8 cellular contexts compared by ENCODE assay signal in genomic region chr11:2400761-2401435, GRCh38. TPM values are rescaled to one million over a fixed set of nuclear protein-coding genes. Genes with fewer than 3 reads are reported as not detected.
A peak's percentile ranks its signal among the peaks of the same experiment; 100 is the strongest.
DNase-seq lines count a peak whose midpoint lies in the region; ATAC-seq and TF ChIP-seq lines count a peak whose summit lies in the region.

No MANE protein-coding gene starts in this region.

- DNase-seq in tibial nerve (ENCODE audit: low spot score in 2 of 2) (no peak), G401 (ENCODE audit: low spot score) (no peak), HEK293T (ENCODE audit: extremely low spot score) (no peak)

- no peak for TF ChIP-seq EP300 in tibial nerve (IDR thresholded peaks at IDR 0.05)

- POLR2A ChIA-PET in HEK293T (lab: Yijun Ruan, JAX), result interaction anchor here (1.0 to 4.5 kb wide), 10 partner anchors 8 to 132 kb away, joined by 3 to 30 read pairs (median 6); no protein-coding TSS in a partner anchor

- CTCF ChIA-PET in HEK293T (lab: Yijun Ruan, JAX), result interaction anchor here (0.5 to 2.9 kb wide), 6 partner anchors 8 to 207 kb away, joined by 3 to 27 read pairs (median 4); no protein-coding TSS in a partner anchor

- WGBS in tibial nerve, 2 donors, result 0 to 1% methylated on average over 27 to 32 of the region's 55 CpGs

- TF ChIP-seq CTCF in C4-2B (conservative IDR thresholded peaks at IDR 0.05), result no peak
- no peak for TF ChIP-seq CTCF in tibial nerve (IDR thresholded peaks at IDR 0.05)

- H3K27ac ChIP-seq in C4-2B (peak overlapping the region; percentile 89), angular gyrus (ENCODE audit: low read depth, low read length) (peak overlapping the region; percentile 67), layer of hippocampus (ENCODE audit: low read depth, low read length) (peak overlapping the region; percentile 87), tibial nerve (peak overlapping the region; percentile 37 to 96 (median 90))

- in situ Hi-C loops in G401 (cut with HindIII; ENCODE audit: low sequenced_read_pairs), result no loop called here

- H3K4me1 ChIP-seq in tibial nerve, result peaks cover 0 to 36% (median 24%) of the 10 kb centered on the region in 4 donors

- ATAC-seq in HG02970 (IDR thresholded peaks at IDR 0.05; ENCODE audit: low FRiP score, unreplicated experiment) (peak; percentile 12), HG02981 (IDR thresholded peaks at IDR 0.05; ENCODE audit: unreplicated experiment) (no peak)

- no peak for TF ChIP-seq POLR2A in tibial nerve (IDR thresholded peaks at IDR 0.05)

- H3K36me3 ChIP-seq in tibial nerve, result peaks cover 0 to 72% (median 13%) of the 10 kb centered on the region in 3 donors

- H3K27me3 ChIP-seq in layer of hippocampus (ENCODE audit: control insufficient read depth, insufficient read depth, low read length) (no peaks in the 10 kb centered on the region), tibial nerve (no peaks in the 10 kb centered on the region)

- no peaks in the 10 kb centered on the region for H3K9me3 ChIP-seq in tibial nerve

- H3K4me3 ChIP-seq in tibial nerve, result peak overlapping the region; percentile 64 to 100 (median 72)

TF ChIP-seq in HEK293T, 16 proteins besides CTCF, POLR2A, EP300 and RAD21:
- TF ChIP-seq ELF4 (IDR thresholded peaks at IDR 0.05) (no peak), LEF1 (IDR thresholded peaks at IDR 0.05; ENCODE audit: borderline replicate concordance) (no peak), CTBP1 (IDR thresholded peaks at IDR 0.05; ENCODE audit: borderline replicate concordance) (no peak), FOXM1 (IDR thresholded peaks at IDR 0.05; ENCODE audit: borderline replicate concordance) (no peak), ZNF384 (IDR thresholded peaks at IDR 0.05) (no peak), SUZ12 (IDR thresholded peaks at IDR 0.05) (no peak), TARDBP (IDR thresholded peaks at IDR 0.05) (no peak), PKNOX1 (IDR thresholded peaks at IDR 0.05) (no peak), FOXA1 (IDR thresholded peaks at IDR 0.05) (no peak), FOXK2 (IDR thresholded peaks at IDR 0.05) (no peak), HDGF (IDR thresholded peaks at IDR 0.05; ENCODE audit: borderline replicate concordance) (no peak), L3MBTL2 (conservative IDR thresholded peaks at IDR 0.05) (no peak), BHLHE40 (IDR thresholded peaks at IDR 0.05; ENCODE audit: borderline replicate concordance) (no peak), NFRKB (IDR thresholded peaks at IDR 0.05) (no peak), ARNT (IDR thresholded peaks at IDR 0.05) (no peak), SP1 (IDR thresholded peaks at IDR 0.05) (no peak)
TF ChIP-seq in HEK293T: peak in this region for 0.

RNA-seq across cellular contexts. Expression of gene TSSC4, which starts 0.3 kb away (rescaled TPM):
- total RNA-seq in tibial nerve, result 10 to 100 TPM; 44.8 to 54.3 (median 49.1) TPM
- total RNA-seq in G401 (2014; rRNA removed; shearing (Covaris generic)), result 44.6 and 46.1 TPM in 2 replicates

RNA-seq across cellular contexts. Expression of gene CD81, which starts 23.8 kb away (rescaled TPM):
- 100 to 1,000 TPM; 650 to 822 (median 674) TPM for total RNA-seq in tibial nerve
- 61.8 and 105 TPM in 2 replicates for total RNA-seq in G401 (2014; rRNA removed; shearing (Covaris generic))

RNA-seq across cellular contexts. Expression of gene TRPM5, which starts 43.4 kb away (rescaled TPM):
- total RNA-seq in tibial nerve, result not detected
- total RNA-seq in G401 (2014; rRNA removed; shearing (Covaris generic)), result not detected in 2 replicates

RNA-seq across cellular contexts. Expression of gene KCNQ1, which starts 43.9 kb away (rescaled TPM):
- total RNA-seq in tibial nerve, result 10 to 100 TPM in 1 of 4 donors, 1 to 10 TPM in 3; 3.5 to 11.4 (median 7.5) TPM
- 0.85 TPM in 1 of 2 replicates, not detected in the other for total RNA-seq in G401 (2014; rRNA removed; shearing (Covaris generic))
